1 cellular context compared by ENCODE assay signal in the genomic region with DNA sequence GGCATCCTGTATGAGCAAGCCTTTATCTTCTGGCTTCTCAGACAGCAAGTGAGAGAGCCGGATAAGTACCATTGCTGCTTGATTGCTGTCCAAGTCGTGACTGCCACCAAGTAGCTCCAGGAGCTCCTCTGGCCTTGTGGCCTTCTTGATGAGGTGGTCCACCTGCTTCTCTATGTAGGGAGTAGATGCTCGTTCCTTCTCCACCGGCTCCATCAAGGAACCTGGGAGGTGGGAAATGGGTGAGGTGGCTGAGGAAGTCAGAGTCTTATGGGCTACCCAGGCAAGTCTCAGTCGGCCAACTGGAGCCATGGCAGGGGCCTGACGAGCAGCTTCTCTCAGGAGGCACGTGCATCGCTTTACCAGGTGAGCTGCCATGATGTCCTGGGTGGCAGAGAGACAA.
TF ChIP-seq lines count a peak whose summit lies in the region.

No MANE protein-coding gene starts in this region.

TF ChIP-seq in HepG2, 621 proteins besides CTCF, POLR2A, EP300 and RAD21:
- TF ChIP-seq, protein P1, sequence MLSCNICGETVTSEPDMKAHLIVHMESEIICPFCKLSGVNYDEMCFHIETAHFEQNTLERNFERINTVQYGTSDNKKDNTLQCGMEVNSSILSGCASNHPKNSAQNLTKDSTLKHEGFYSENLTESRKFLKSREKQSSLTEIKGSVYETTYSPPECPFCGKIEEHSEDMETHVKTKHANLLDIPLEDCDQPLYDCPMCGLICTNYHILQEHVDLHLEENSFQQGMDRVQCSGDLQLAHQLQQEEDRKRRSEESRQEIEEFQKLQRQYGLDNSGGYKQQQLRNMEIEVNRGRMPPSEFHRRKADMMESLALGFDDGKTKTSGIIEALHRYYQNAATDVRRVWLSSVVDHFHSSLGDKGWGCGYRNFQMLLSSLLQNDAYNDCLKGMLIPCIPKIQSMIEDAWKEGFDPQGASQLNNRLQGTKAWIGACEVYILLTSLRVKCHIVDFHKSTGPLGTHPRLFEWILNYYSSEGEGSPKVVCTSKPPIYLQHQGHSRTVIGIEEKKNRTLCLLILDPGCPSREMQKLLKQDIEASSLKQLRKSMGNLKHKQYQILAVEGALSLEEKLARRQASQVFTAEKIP (CRISPR knock-in tag; IDR thresholded peaks at IDR 0.05; ENCODE audit: borderline replicate concordance), result no peak
